In the genomic region with DNA sequence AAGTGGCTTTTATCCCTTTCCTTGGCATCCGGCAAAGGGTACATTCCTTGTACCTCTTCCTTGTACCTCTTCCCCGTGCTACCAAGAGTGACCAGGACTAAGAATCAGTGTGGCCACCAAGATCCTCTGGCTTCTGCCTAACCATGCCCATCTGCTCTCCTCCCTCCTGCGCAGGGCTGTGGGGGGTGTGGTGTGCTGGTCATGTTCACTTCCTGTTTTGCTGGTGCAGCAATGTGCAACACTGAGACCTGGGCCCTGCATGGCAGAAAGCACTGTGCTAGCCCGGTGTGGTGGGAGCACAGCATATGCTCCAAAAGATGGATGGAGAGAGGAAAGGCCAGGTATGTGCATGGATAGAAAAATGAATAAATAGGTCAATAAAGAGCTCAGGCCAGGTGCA, we compare ENCODE assay signal across 12 cellular contexts. TPM values are rescaled to one million over a fixed set of nuclear protein-coding genes. Genes with fewer than 3 reads are reported as not detected.
DNase-seq lines count a peak whose midpoint lies in the region; ATAC-seq, FAIRE-seq and TF ChIP-seq lines count a peak whose summit lies in the region.
"Had no signal": no experiment of that assay in that cellular context is flagged by ENCODE, and none has a peak within 500 bp of the region (broad histone marks: within the 10 kb centered on the region; RNA-seq: fewer than 3 reads in every experiment).

No MANE protein-coding gene starts in this region.

- H3K36me3 Mint-ChIP-seq in activated naive CD8-positive, alpha-beta T cell treated with anti-CD3 and anti-CD28 coated beads, Interleukin-2, amount 10 ng/mL, durations not matched to agents 7 days and 5 days = no peaks in the 10 kb centered on the region
- no peaks in the 10 kb centered on the region for H3K36me3 Mint-ChIP-seq in activated naive CD8-positive, alpha-beta T cell treated with anti-CD3 and anti-CD28 coated beads for 36 hours

- H3K9ac ChIP-seq in GM12878 (ENCODE audit: control insufficient read depth, insufficient read depth, low read length) = no peak overlapping the region

- FAIRE-seq in GM12878 (lab: Jason Lieb, UNC) = no peak

- H3K4me3 Mint-ChIP-seq in activated naive CD8-positive, alpha-beta T cell treated with anti-CD3 and anti-CD28 coated beads, Interleukin-2, amount 10 ng/mL, durations not matched to agents 7 days and 5 days = peak overlapping the region; percentile 64
- H3K4me3 Mint-ChIP-seq in activated naive CD8-positive, alpha-beta T cell treated with anti-CD3 and anti-CD28 coated beads for 36 hours = no peak overlapping the region

- peak; percentile 93 for ATAC-seq in activated naive CD8-positive, alpha-beta T cell treated with anti-CD3 and anti-CD28 coated beads, Interleukin-2, amount 10 ng/mL, durations not matched to agents 7 days and 5 days (ENCODE audit: low read depth)
- peak; percentile 84 for ATAC-seq in GM12878
- ATAC-seq: esophagus mucosa, left cardiac atrium, SK-N-SH treated with all-trans-retinoic acid at 6 μM for 48 hours had no signal

- H3K79me2 ChIP-seq in GM12878 (ENCODE audit: control insufficient read depth, insufficient read depth, low read length) = no peaks in the 10 kb centered on the region

- BruUV-seq in GM12878 (replicated peaks; lab: Mats Ljungman, UMichigan) = no TSS peak

- H3K4me1 ChIP-seq in GM12878 (ENCODE audit: control insufficient read depth, insufficient read depth, low read length) (no peaks in the 10 kb centered on the region), SJCRH30 (no peaks in the 10 kb centered on the region), esophagus squamous epithelium (peaks cover 0 to 15% (median 0%) of the 10 kb centered on the region in 3 donors)
- H3K4me1 ChIP-seq: adrenal gland had no signal

- H3K4me1 Mint-ChIP-seq in activated naive CD8-positive, alpha-beta T cell treated with anti-CD3 and anti-CD28 coated beads, Interleukin-2, amount 10 ng/mL, durations not matched to agents 7 days and 5 days = peaks cover 27% of the 10 kb centered on the region
- H3K4me1 Mint-ChIP-seq in activated naive CD8-positive, alpha-beta T cell treated with anti-CD3 and anti-CD28 coated beads for 36 hours = peaks cover 10% of the 10 kb centered on the region

- H3K27me3 ChIP-seq in GM12878 (replicated peaks in 1 of 2; ENCODE audit: control insufficient read depth in 2 of 2, insufficient read depth in 2 of 2, low read length in 1 of 2) (peaks cover 0 to 3% of the 10 kb centered on the region in 2 experiments; a peak in 3 of 4 replicates), SJCRH30 (no peaks in the 10 kb centered on the region), esophagus squamous epithelium (no peaks in the 10 kb centered on the region)
- H3K27me3 ChIP-seq: adrenal gland had no signal

- intact Hi-C loops in GM12878 (cut with micrococcal nuclease; ENCODE audit: unreplicated experiment) = no loop called here
- intact Hi-C loops in esophagus squamous epithelium (cut with DNase I) = no loop called here

- TF ChIP-seq POLR2A in GM12878 (IDR thresholded peaks at IDR 0.05; ENCODE audit: low read depth, low read length) = no peak
- TF ChIP-seq POLR2A in esophagus squamous epithelium (IDR thresholded peaks at IDR 0.05) = no peak

- H2AFZ ChIP-seq in GM12878 (ENCODE audit: control insufficient read depth, low read depth, low read length) = no peak overlapping the region

- H3K4me3 ChIP-seq in GM12878 = no peak overlapping the region
- no peak overlapping the region for H3K4me3 ChIP-seq in SJCRH30
- H3K4me3 ChIP-seq in esophagus squamous epithelium = no peak overlapping the region
- H3K4me3 ChIP-seq: adrenal gland had no signal

- TF ChIP-seq EP300 in GM12878 (IDR thresholded peaks at IDR 0.05; ENCODE audit: borderline replicate concordance in 1 of 2, control insufficient read depth in 1 of 2, low read depth in 2 of 2, low read length in 2 of 2) = no peak

- peaks cover 8% of the 10 kb centered on the region for H3K27me3 Mint-ChIP-seq in activated naive CD8-positive, alpha-beta T cell treated with anti-CD3 and anti-CD28 coated beads, Interleukin-2, amount 10 ng/mL, durations not matched to agents 7 days and 5 days
- H3K27me3 Mint-ChIP-seq in activated naive CD8-positive, alpha-beta T cell treated with anti-CD3 and anti-CD28 coated beads for 36 hours = no peaks in the 10 kb centered on the region

- no peak overlapping the region for H3K27ac ChIP-seq in GM12878 (ENCODE audit: control insufficient read depth, insufficient read depth)
- H3K27ac ChIP-seq in SJCRH30 = no peak overlapping the region
- no peak overlapping the region for H3K27ac ChIP-seq in esophagus squamous epithelium
- H3K27ac ChIP-seq: adrenal gland had no signal

- WGBS in GM12878 (ENCODE audit: insufficient coverage, insufficient replicate concordance, low lambda C conversion rate, missing lambda C conversion rate) = 35% methylated on average over 4 of the region's 4 CpGs
- 64 to 84% methylated on average over 2 to 3 of the region's 4 CpGs for WGBS in esophagus squamous epithelium, 2 donors

- H3K27ac Mint-ChIP-seq in activated naive CD8-positive, alpha-beta T cell treated with anti-CD3 and anti-CD28 coated beads, Interleukin-2, amount 10 ng/mL, durations not matched to agents 7 days and 5 days = peak overlapping the region; percentile 80
- no peak overlapping the region for H3K27ac Mint-ChIP-seq in activated naive CD8-positive, alpha-beta T cell treated with anti-CD3 and anti-CD28 coated beads for 36 hours

- RAD21 ChIA-PET in GM12878 (lab: Charles Lee; ENCODE audit: unreplicated experiment) = no interaction called here

- H3K9me3 Mint-ChIP-seq in activated naive CD8-positive, alpha-beta T cell treated with anti-CD3 and anti-CD28 coated beads, Interleukin-2, amount 10 ng/mL, durations not matched to agents 7 days and 5 days = no peaks in the 10 kb centered on the region
- H3K9me3 Mint-ChIP-seq in activated naive CD8-positive, alpha-beta T cell treated with anti-CD3 and anti-CD28 coated beads for 36 hours = no peaks in the 10 kb centered on the region

- TF ChIP-seq CTCF in GM12878 (IDR thresholded peaks at IDR 0.05 in 2 of 3, conservative IDR thresholded peaks at IDR 0.05 in 1 of 3; ENCODE audit: control insufficient read depth in 2 of 3, extremely low read depth in 1 of 3, insufficient read depth in 1 of 3, low read depth in 3 of 3, low read length in 3 of 3) = no peak
- no peak for TF ChIP-seq CTCF in esophagus squamous epithelium (IDR thresholded peaks at IDR 0.05)

- POLR2A ChIA-PET in activated naive CD8-positive, alpha-beta T cell treated with anti-CD3 and anti-CD28 coated beads, Interleukin-2, amount 10 ng/mL, durations not matched to agents 7 days and 5 days (lab: Charles Lee) = interaction anchor here (0.6 kb wide), 1 partner anchor 39 kb away, joined by 3 read pairs; no protein-coding TSS in a partner anchor
- POLR2A ChIA-PET in GM12878 (lab: Charles Lee) = no interaction called here

- SMC1A ChIA-PET in GM12878 (lab: Charles Lee; ENCODE audit: uncharacterized antibody, unreplicated experiment) = no interaction called here

- H4K20me1 ChIP-seq in GM12878 (ENCODE audit: control insufficient read depth, insufficient read depth) = no peaks in the 10 kb centered on the region

- H3K4me2 ChIP-seq in GM12878 (ENCODE audit: control insufficient read depth, insufficient read depth) = no peak overlapping the region

- H3K36me3 ChIP-seq in GM12878 (ENCODE audit: control insufficient read depth in 2 of 2, insufficient read depth in 2 of 2, low read length in 1 of 2) = no peaks in the 10 kb centered on the region
- H3K36me3 ChIP-seq in SJCRH30 = no peaks in the 10 kb centered on the region
- H3K36me3 ChIP-seq in esophagus squamous epithelium = no peaks in the 10 kb centered on the region
- H3K36me3 ChIP-seq: adrenal gland had no signal

- CTCF ChIA-PET in GM12878 (lab: Yijun Ruan, JAX) = no interaction called here

- DNase-seq in activated naive CD8-positive, alpha-beta T cell treated with anti-CD3 and anti-CD28 coated beads, Interleukin-2, amount 10 ng/mL, durations not matched to agents 7 days and 5 days = peak; percentile 55
- no peak for DNase-seq in activated naive CD8-positive, alpha-beta T cell treated with anti-CD3 and anti-CD28 coated beads for 36 hours
- peak; percentile 40 for DNase-seq in RPMI8226
- DNase-seq in GM12878 (ENCODE audit: low read depth, low spot score) = no peak
- peak; percentile 56 for DNase-seq in ureter (ENCODE audit: low spot score)
- DNase-seq in SJCRH30 = no peak
- no peak for DNase-seq in esophagus squamous epithelium (lab: John Stamatoyannopoulos, UW)
- no peak for DNase-seq in cerebellum (ENCODE audit: low spot score)
- DNase-seq: left cardiac atrium had no signal

- H3K9me3 ChIP-seq in GM12878 (replicated peaks; ENCODE audit: control insufficient read depth, insufficient read depth, low read length) (no peaks in the 10 kb centered on the region), SJCRH30 (replicated peaks) (no peaks in the 10 kb centered on the region), esophagus squamous epithelium (no peaks in the 10 kb centered on the region)
- H3K9me3 ChIP-seq: adrenal gland had no signal

- TF ChIP-seq RAD21 in GM12878 (IDR thresholded peaks at IDR 0.05; ENCODE audit: insufficient read depth, low read depth, low read length) = no peak

- in situ Hi-C loops in GM12878 (cut with MboI) = no loop called here

TF ChIP-seq in GM12878, 131 proteins besides CTCF, POLR2A, EP300 and RAD21 (continues in another document):
- no peak for TF ChIP-seq SUZ12 (IDR thresholded peaks at IDR 0.05; ENCODE audit: unreplicated experiment)

RNA-seq across cellular contexts. Expression of gene TENT5C, which starts 33.3 kb away (rescaled TPM):
- total RNA-seq in activated naive CD8-positive, alpha-beta T cell treated with anti-CD3 and anti-CD28 coated beads, Interleukin-2, amount 10 ng/mL, durations not matched to agents 7 days and 5 days = 10 to 100 TPM; 18.4 to 18.8 TPM
- 1 to 10 TPM; 4.2 TPM for total RNA-seq in activated naive CD8-positive, alpha-beta T cell treated with anti-CD3 and anti-CD28 coated beads for 36 hours
- total RNA-seq in GM12878 (2013; cell fraction: nucleolus; rRNA removed) = 0.20 TPM in 1 of 2 replicates, not detected in the other
- total RNA-seq in GM12878 (2014; rRNA removed) (0.65 and 0.73 TPM in 2 replicates), GM12878 (2014; rRNA removed; fragmentation: Illumina TruSeq; extraction: Trizol) (0.76 and 0.78 TPM in 2 replicates), GM12878 (2021) (1.4 and 1.6 TPM in 2 replicates), ureter (9.8 TPM), esophagus squamous epithelium (1 to 10 TPM in 2 of 4 donors, under 1 TPM in 2; 0.27 to 2.8 (median 1.3) TPM), cerebellum (6.2 TPM)
- polyA plus RNA-seq in GM12878 (2011; ENCODE audit: low read depth) = 2.5 TPM
- polyA plus RNA-seq in GM12878 (2011; rRNA removed) (0.19 and 0.20 TPM in 2 replicates), GM12878 (2014; fragmentation: Illumina TruSeq; extraction: Trizol) (1.1 and 1.3 TPM in 2 replicates), GM12878 (2014; fragmentation: Nextera tagmentation; extraction: Ambion mirVana) (under 1 TPM; 0.31 to 0.53 TPM), GM12878 (2014; rRNA removed) (0.61 and 0.79 TPM in 2 replicates), GM12878 (2016; fragmentation: Nextera tagmentation; extraction: Ambion mirVana) (1 to 10 TPM; 2.2 to 2.4 TPM)
- polyA plus RNA-seq in GM12878 (2011; cell fraction: cytosol; rRNA removed) = 0.20 and 0.24 TPM in 2 replicates
- polyA plus RNA-seq in GM12878 (2011; cell fraction: nucleus; rRNA removed) = 0.09 and 0.23 TPM in 2 replicates
- polyA plus RNA-seq in GM12878 (2012) = 2.0 and 3.1 TPM in 2 replicates
- polyA minus RNA-seq in GM12878 (2011; rRNA and poly(A)+ RNA removed) = 0.51 and 0.62 TPM in 2 replicates
- 0.31 TPM in 1 of 2 replicates, not detected in the other for polyA minus RNA-seq in GM12878 (2011; cell fraction: cytosol; rRNA and poly(A)+ RNA removed)
- polyA minus RNA-seq in GM12878 (2011; cell fraction: nucleus; rRNA and poly(A)+ RNA removed) = 0.12 and 0.29 TPM in 2 replicates
- 0.79 and 0.91 TPM in 2 replicates for total RNA-seq in SJCRH30 (2014; rRNA removed; shearing (Covaris generic))

Comparison
In these comparisons a context has a peak if more than half of its experiments do, and no peak if none do; other contexts are left out.
1. DNase-seq: peak in activated naive CD8-positive, alpha-beta T cell treated with anti-CD3 and anti-CD28 coated beads, Interleukin-2, amount 10 ng/mL, durations not matched to agents 7 days and 5 days (single experiment), RPMI8226 (single experiment) and ureter (single experiment); none in activated naive CD8-positive, alpha-beta T cell treated with anti-CD3 and anti-CD28 coated beads for 36 hours (single experiment), GM12878 (single experiment), SJCRH30 (0 of 2), esophagus squamous epithelium (single experiment) and cerebellum (single experiment).